22 cellular contexts compared by ENCODE assay signal in genomic region chr22:27746918-27747317, GRCh38.
"Had no signal": no experiment of that assay in that cellular context is flagged by ENCODE, and none has a peak within 500 bp of the region (broad histone marks: within the 10 kb centered on the region; RNA-seq: fewer than 3 reads in every experiment).

No MANE protein-coding gene starts in this region.

- H3K4me2 ChIP-seq: neural progenitor cell had no signal

- H3K9me3 Mint-ChIP-seq: memory B cell; mesothelial cell of epicardium; natural killer cell treated with Interleukin-12 subunit alpha and Interleukin-12 subunit beta and Interleukin-15 and Interleukin-18, amount 100 ng/mL, for 72 hours; stimulated activated effector memory CD8-positive, alpha-beta T cell treated with anti-CD3 and anti-CD28 coated beads, Interleukin-12 subunit alpha, Interleukin-12 subunit beta, amount 100 ng/mL, for 72 hours; stimulated activated naive CD8-positive, alpha-beta T cell treated with anti-CD3 and anti-CD28 coated beads, Interleukin-15, Interleukin-2, amounts not matched to agents 100 ng/mL and 50 ng/mL, for 24 hours had no signal

- H3K4me3 Mint-ChIP-seq: memory B cell; mesothelial cell of epicardium; natural killer cell treated with Interleukin-12 subunit alpha and Interleukin-12 subunit beta and Interleukin-15 and Interleukin-18, amount 100 ng/mL, for 72 hours; neural progenitor cell; stimulated activated effector memory CD8-positive, alpha-beta T cell treated with anti-CD3 and anti-CD28 coated beads, Interleukin-12 subunit alpha, Interleukin-12 subunit beta, amount 100 ng/mL, for 72 hours; stimulated activated naive CD8-positive, alpha-beta T cell treated with anti-CD3 and anti-CD28 coated beads, Interleukin-15, Interleukin-2, amounts not matched to agents 100 ng/mL and 50 ng/mL, for 24 hours had no signal

- DNase-seq: cortex of kidney; dorsolateral prefrontal cortex; effector memory CD4-positive, alpha-beta T cell; gastrocnemius medialis; glutamatergic neuron; islet precursor cell; left lung; lower lobe of right lung; right lobe of liver; stimulated activated CD4-positive, alpha-beta T cell treated with anti-CD3 and anti-CD28 coated beads, Interleukin-4, amount 100 ng/mL, for 1 hour; stimulated activated CD8-positive, alpha-beta memory T cell treated with anti-CD3 and anti-CD28 coated beads, Interleukin-4, amount 100 ng/mL, for 48 hours; testis; trophoblast cell had no signal

- H3K4me3 ChIP-seq: dorsolateral prefrontal cortex, gastrocnemius medialis, left lung, lower lobe of right lung, neural progenitor cell, ovary, right lobe of liver, testis had no signal

- H2AFZ ChIP-seq: neural progenitor cell had no signal

- ATAC-seq: esophagus mucosa; left lung; lower lobe of right lung; natural killer cell treated with Interleukin-12 subunit alpha and Interleukin-12 subunit beta and Interleukin-15 and Interleukin-18, amount 100 ng/mL, for 72 hours; right lobe of liver; stimulated activated effector memory CD8-positive, alpha-beta T cell treated with anti-CD3 and anti-CD28 coated beads, Interleukin-12 subunit alpha, Interleukin-12 subunit beta, amount 100 ng/mL, for 72 hours had no signal

- H3K27me3 ChIP-seq: dorsolateral prefrontal cortex, gastrocnemius medialis, ovary, right lobe of liver, testis had no signal

- H3K4me1 Mint-ChIP-seq: memory B cell had no signal

- H3K27ac Mint-ChIP-seq: memory B cell; mesothelial cell of epicardium; neural progenitor cell; progenitor cell of endocrine pancreas; stimulated activated effector memory CD8-positive, alpha-beta T cell treated with anti-CD3 and anti-CD28 coated beads, Interleukin-12 subunit alpha, Interleukin-12 subunit beta, amount 100 ng/mL, for 72 hours; stimulated activated naive CD8-positive, alpha-beta T cell treated with anti-CD3 and anti-CD28 coated beads, Interleukin-15, Interleukin-2, amounts not matched to agents 100 ng/mL and 50 ng/mL, for 24 hours had no signal

- H3K9ac ChIP-seq: neural progenitor cell had no signal

- H3K27ac ChIP-seq: dorsolateral prefrontal cortex, left lung, lower lobe of right lung, neural progenitor cell, right lobe of liver, testis had no signal

- H3K36me3 Mint-ChIP-seq: memory B cell; natural killer cell treated with Interleukin-12 subunit alpha and Interleukin-12 subunit beta and Interleukin-15 and Interleukin-18, amount 100 ng/mL, for 72 hours; stimulated activated effector memory CD8-positive, alpha-beta T cell treated with anti-CD3 and anti-CD28 coated beads, Interleukin-12 subunit alpha, Interleukin-12 subunit beta, amount 100 ng/mL, for 72 hours had no signal

- H3K4me1 ChIP-seq: right lobe of liver had no signal

- H3K9me3 ChIP-seq: gastrocnemius medialis, left lung, lower lobe of right lung, ovary, right lobe of liver, testis had no signal

- H3K36me3 ChIP-seq: gastrocnemius medialis, left lung, lower lobe of right lung, neural progenitor cell, ovary, right lobe of liver had no signal
